31 cellular contexts compared by ENCODE assay signal in genomic region chr2:31097962-31098361, GRCh38. TPM values are rescaled to one million over a fixed set of nuclear protein-coding genes. Genes with fewer than 3 reads are reported as not detected.
"Had no signal": no experiment of that assay in that cellular context is flagged by ENCODE, and none has a peak within 500 bp of the region (broad histone marks: within the 10 kb centered on the region; RNA-seq: fewer than 3 reads in every experiment).

No MANE protein-coding gene starts in this region.

- H3K27me3 Mint-ChIP-seq: activated naive CD4-positive, alpha-beta T cell treated with anti-CD3 and anti-CD28 coated beads, Interleukin-2, amount 10 ng/mL, durations not matched to agents 7 days and 5 days; dendritic cell treated with granulocyte-macrophage colony-stimulating factor and Interleukin-4, amounts not matched to agents 40 ng/mL and 50 ng/mL, for 4 days had no signal

- H3K36me3 Mint-ChIP-seq: activated CD4-positive, alpha-beta memory T cell treated with anti-CD3 and anti-CD28 coated beads for 36 hours; activated CD8-positive, alpha-beta memory T cell treated with anti-CD3 and anti-CD28 coated beads, Interleukin-2, amount 10 ng/mL, durations not matched to agents 7 days and 5 days; activated naive CD4-positive, alpha-beta T cell treated with anti-CD3 and anti-CD28 coated beads, Interleukin-2, amount 10 ng/mL, durations not matched to agents 7 days and 5 days; activated naive CD4-positive, alpha-beta T cell treated with anti-CD3 and anti-CD28 coated beads, Interleukin-2, amount 50 U/mL, for 72 hours; activated naive CD8-positive, alpha-beta T cell treated with anti-CD3 and anti-CD28 coated beads, Interleukin-2, amount 10 ng/mL, durations not matched to agents 7 days and 5 days had no signal

- H3K4me1 Mint-ChIP-seq: activated CD4-positive, alpha-beta T cell treated with anti-CD3 and anti-CD28 coated beads for 36 hours; activated CD4-positive, alpha-beta T cell treated with anti-CD3 and anti-CD28 coated beads, Interleukin-2, amount 10 ng/mL, durations not matched to agents 24 days and 14 days; activated CD8-positive, alpha-beta memory T cell treated with anti-CD3 and anti-CD28 coated beads, Interleukin-2, amount 10 ng/mL, durations not matched to agents 7 days and 5 days; activated naive CD4-positive, alpha-beta T cell treated with anti-CD3 and anti-CD28 coated beads, Interleukin-2, amount 10 ng/mL, durations not matched to agents 7 days and 5 days; activated naive CD8-positive, alpha-beta T cell treated with anti-CD3 and anti-CD28 coated beads, Interleukin-2, amount 10 ng/mL, durations not matched to agents 7 days and 5 days; central memory CD8-positive, alpha-beta T cell had no signal

- H3K9me3 Mint-ChIP-seq: activated CD4-positive, alpha-beta memory T cell treated with anti-CD3 and anti-CD28 coated beads for 36 hours; activated CD4-positive, alpha-beta T cell treated with anti-CD3 and anti-CD28 coated beads, Interleukin-2, amount 10 ng/mL, durations not matched to agents 24 days and 14 days; activated naive CD4-positive, alpha-beta T cell treated with anti-CD3 and anti-CD28 coated beads, Interleukin-2, amount 10 ng/mL, durations not matched to agents 7 days and 5 days; activated naive CD4-positive, alpha-beta T cell treated with anti-CD3 and anti-CD28 coated beads, Interleukin-2, amount 50 U/mL, for 72 hours; activated naive CD8-positive, alpha-beta T cell treated with anti-CD3 and anti-CD28 coated beads, Interleukin-2, amount 10 ng/mL, durations not matched to agents 7 days and 5 days; activated T-helper 1 cell treated with anti-CD3 and anti-CD28 coated beads, Interleukin-12 subunit alpha, Interleukin-12 subunit beta, Interleukin-2, Interleukin-4 antibody, amounts not matched to agents 30 ng/mL and 10 ng/mL and 1 ng/mL, durations not matched to agents 14 hours and 24 hours and 36 hours; activated T-helper 2 cell treated with anti-CD3 and anti-CD28 coated beads, Interferon-gamma antibody, Interleukin-2, Interleukin-4, amounts not matched to agents 10 μg/mL and 5 μg/mL and 100 μg/mL, durations not matched to agents 14 hours and 24 hours and 36 hours; central memory CD8-positive, alpha-beta T cell; endodermal cell had no signal

- H3K36me3 ChIP-seq: brain microvascular endothelial cell, gastrocnemius medialis, heart left ventricle had no signal

- FAIRE-seq: astrocyte, bronchial epithelial cell had no signal

- H3K4me3 ChIP-seq: coronary artery, dorsolateral prefrontal cortex, gastrocnemius medialis, heart left ventricle had no signal

- ATAC-seq: activated CD4-positive, alpha-beta T cell treated with anti-CD3 and anti-CD28 coated beads for 36 hours; activated CD8-positive, alpha-beta memory T cell treated with anti-CD3 and anti-CD28 coated beads, Interleukin-2, amount 10 ng/mL, durations not matched to agents 7 days and 5 days; activated CD8-positive, alpha-beta T cell treated with anti-CD3 and anti-CD28 coated beads, Interleukin-2, amount 10 ng/mL, durations not matched to agents 7 days and 5 days; activated naive CD4-positive, alpha-beta T cell treated with anti-CD3 and anti-CD28 coated beads, Interleukin-2, amount 50 U/mL, for 72 hours; esophagus mucosa; gastrocnemius medialis; heart left ventricle had no signal

- DNase-seq: activated CD4-positive, alpha-beta memory T cell treated with anti-CD3 and anti-CD28 coated beads for 36 hours; activated CD4-positive, alpha-beta T cell treated with anti-CD3 and anti-CD28 coated beads for 36 hours; activated CD4-positive, alpha-beta T cell treated with anti-CD3 and anti-CD28 coated beads, Interleukin-2, amount 10 ng/mL, durations not matched to agents 24 days and 14 days; activated CD4-positive, CD25-positive, alpha-beta regulatory T cell; activated CD4-positive, CD25-positive, alpha-beta regulatory T cell treated with anti-CD3 and anti-CD28 coated beads, Interleukin-2, amount 50 U/mL, for 72 hours; activated CD8-positive, alpha-beta memory T cell treated with anti-CD3 and anti-CD28 coated beads, Interleukin-2, amount 10 ng/mL, durations not matched to agents 7 days and 5 days; activated CD8-positive, alpha-beta memory T cell treated with anti-CD3 and anti-CD28 coated beads, Interleukin-2, amount 50 U/mL, for 4 hours; activated CD8-positive, alpha-beta T cell treated with anti-CD3 and anti-CD28 coated beads, Interleukin-2, amount 10 ng/mL, durations not matched to agents 7 days and 5 days; activated effector memory CD4-positive, alpha-beta T cell treated with anti-CD3 and anti-CD28 coated beads, Interleukin-2, amount 50 U/mL, for 16 hours; activated naive CD4-positive, alpha-beta T cell treated with anti-CD3 and anti-CD28 coated beads, Interleukin-2, amount 10 ng/mL, durations not matched to agents 7 days and 5 days; activated naive CD8-positive, alpha-beta T cell treated with anti-CD3 and anti-CD28 coated beads, Interleukin-2, amount 10 ng/mL, durations not matched to agents 7 days and 5 days; activated T-cell treated with anti-CD3 and anti-CD28 coated beads, Interleukin-2, amount 50 U/mL, for 1 hour; activated T-cell treated with anti-CD3 and anti-CD28 coated beads, Interleukin-2, amount 50 U/mL, for 48 hours; brain microvascular endothelial cell; dorsolateral prefrontal cortex; effector memory CD4-positive, alpha-beta T cell; endodermal cell; gastrocnemius medialis; glutamatergic neuron; heart left ventricle; T-helper 2 cell had no signal

- H3K27ac ChIP-seq: brain microvascular endothelial cell, coronary artery, dorsolateral prefrontal cortex, foreskin keratinocyte, gastrocnemius medialis, heart left ventricle had no signal

- H3K4me1 ChIP-seq: gastrocnemius medialis, heart left ventricle had no signal

- H3K9me3 ChIP-seq: gastrocnemius medialis, heart left ventricle had no signal

- H3K4me3 Mint-ChIP-seq: activated CD4-positive, alpha-beta memory T cell treated with anti-CD3 and anti-CD28 coated beads for 36 hours; activated CD4-positive, alpha-beta T cell treated with anti-CD3 and anti-CD28 coated beads for 36 hours; activated CD4-positive, alpha-beta T cell treated with anti-CD3 and anti-CD28 coated beads, Interleukin-2, amount 10 ng/mL, durations not matched to agents 24 days and 14 days; activated CD8-positive, alpha-beta memory T cell treated with anti-CD3 and anti-CD28 coated beads, Interleukin-2, amount 10 ng/mL, durations not matched to agents 7 days and 5 days; activated CD8-positive, alpha-beta T cell treated with anti-CD3 and anti-CD28 coated beads, Interleukin-2, amount 10 ng/mL, durations not matched to agents 7 days and 5 days; activated naive CD4-positive, alpha-beta T cell treated with anti-CD3 and anti-CD28 coated beads, Interleukin-2, amount 10 ng/mL, durations not matched to agents 7 days and 5 days; activated naive CD8-positive, alpha-beta T cell treated with anti-CD3 and anti-CD28 coated beads, Interleukin-2, amount 10 ng/mL, durations not matched to agents 7 days and 5 days; activated T-helper 1 cell treated with anti-CD3 and anti-CD28 coated beads, Interleukin-12 subunit alpha, Interleukin-12 subunit beta, Interleukin-2, Interleukin-4 antibody, amounts not matched to agents 30 ng/mL and 10 ng/mL and 1 ng/mL, durations not matched to agents 14 hours and 24 hours and 36 hours; central memory CD8-positive, alpha-beta T cell; dendritic cell treated with granulocyte-macrophage colony-stimulating factor and Interleukin-4, amounts not matched to agents 40 ng/mL and 50 ng/mL, for 4 days; endodermal cell had no signal

- H3K27me3 ChIP-seq: brain microvascular endothelial cell, dorsolateral prefrontal cortex, foreskin keratinocyte, gastrocnemius medialis, heart left ventricle had no signal

- H3K27ac Mint-ChIP-seq: activated CD4-positive, alpha-beta memory T cell treated with anti-CD3 and anti-CD28 coated beads for 36 hours; activated CD4-positive, alpha-beta T cell treated with anti-CD3 and anti-CD28 coated beads for 36 hours; activated CD4-positive, alpha-beta T cell treated with anti-CD3 and anti-CD28 coated beads, Interleukin-2, amount 10 ng/mL, durations not matched to agents 24 days and 14 days; activated CD8-positive, alpha-beta memory T cell treated with anti-CD3 and anti-CD28 coated beads, Interleukin-2, amount 10 ng/mL, durations not matched to agents 7 days and 5 days; activated CD8-positive, alpha-beta T cell treated with anti-CD3 and anti-CD28 coated beads, Interleukin-2, amount 10 ng/mL, durations not matched to agents 7 days and 5 days; activated naive CD4-positive, alpha-beta T cell treated with anti-CD3 and anti-CD28 coated beads, Interleukin-2, amount 10 ng/mL, durations not matched to agents 7 days and 5 days; activated naive CD8-positive, alpha-beta T cell treated with anti-CD3 and anti-CD28 coated beads, Interleukin-2, amount 10 ng/mL, durations not matched to agents 7 days and 5 days; activated T-helper 1 cell treated with anti-CD3 and anti-CD28 coated beads, Interleukin-12 subunit alpha, Interleukin-12 subunit beta, Interleukin-2, Interleukin-4 antibody, amounts not matched to agents 30 ng/mL and 10 ng/mL and 1 ng/mL, durations not matched to agents 14 hours and 24 hours and 36 hours; activated T-helper 2 cell treated with anti-CD3 and anti-CD28 coated beads, Interferon-gamma antibody, Interleukin-2, Interleukin-4, amounts not matched to agents 10 μg/mL and 5 μg/mL and 100 μg/mL, durations not matched to agents 14 hours and 24 hours and 36 hours; dendritic cell treated with granulocyte-macrophage colony-stimulating factor and Interleukin-4, amounts not matched to agents 40 ng/mL and 50 ng/mL, for 4 days; endodermal cell had no signal

RNA-seq across cellular contexts. Expression of gene GALNT14, which starts 40.3 kb away (rescaled TPM):
- total RNA-seq: activated CD8-positive, alpha-beta T cell treated with anti-CD3 and anti-CD28 coated beads, Interleukin-2, amount 10 ng/mL, durations not matched to agents 7 days and 5 days; activated naive CD8-positive, alpha-beta T cell treated with anti-CD3 and anti-CD28 coated beads, Interleukin-2, amount 10 ng/mL, durations not matched to agents 7 days and 5 days had no signal
